Comparison of ENCODE assay signal across 8 cellular contexts in the genomic region with DNA sequence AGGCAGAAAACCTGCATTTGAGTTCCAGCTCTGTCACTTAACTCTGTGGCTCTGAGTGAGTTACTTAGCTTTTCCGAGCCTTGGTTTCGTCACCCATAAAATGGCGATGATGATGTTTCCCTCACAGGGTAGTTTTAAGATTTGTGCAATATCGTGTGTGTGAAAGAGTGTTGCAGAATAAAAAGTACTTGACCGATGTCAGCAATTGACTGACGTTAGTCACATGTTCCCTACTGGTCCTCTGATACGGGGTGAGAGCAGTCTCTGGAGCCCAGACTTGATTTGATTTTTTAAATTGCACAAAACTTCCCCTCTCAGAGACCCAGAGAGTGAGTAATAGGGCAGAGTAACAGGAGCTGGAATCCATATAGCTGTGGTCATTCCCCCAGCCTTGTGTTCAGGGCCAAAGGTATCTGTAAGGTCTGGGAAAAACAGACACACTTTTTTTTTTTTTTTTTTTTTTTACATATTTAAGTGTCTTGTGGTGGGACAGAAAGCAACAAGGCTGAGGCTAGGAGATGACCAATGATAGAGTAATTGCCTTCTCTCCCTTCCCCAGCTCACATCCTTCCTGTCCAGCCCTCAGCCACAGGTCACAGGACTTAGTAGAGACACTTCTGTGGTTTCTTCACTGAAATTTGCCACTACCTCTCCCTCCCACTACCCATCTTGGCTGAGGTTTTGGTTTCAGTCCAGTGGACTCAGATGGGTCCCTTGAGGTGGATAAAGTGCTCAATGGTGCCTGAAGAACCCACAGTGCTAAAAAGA. TPM values are rescaled to one million over a fixed set of nuclear protein-coding genes. Genes with fewer than 3 reads are reported as not detected.
DNase-seq lines count a peak whose midpoint lies in the region; ATAC-seq and TF ChIP-seq lines count a peak whose summit lies in the region.

No MANE protein-coding gene starts in this region.

- no TSS peak for BruUV-seq in A673 (replicated peaks; lab: Mats Ljungman, UMichigan)

- H3K4me3 ChIP-seq in GM06990 (replicated peaks; ENCODE audit: low read depth, low read length) (no peak overlapping the region), Karpas-422 (ENCODE audit: low read length) (no peak overlapping the region), brain microvascular endothelial cell (ENCODE audit: low read depth, low read length) (peak overlapping the region; percentile 1), muscle layer of duodenum (ENCODE audit: low read depth in 1 of 2, low read length in 2 of 2) (peak overlapping the region; percentile 25 to 34), A673 (ENCODE audit: low read depth, low read length, poor library complexity, severe bottlenecking) (no peak overlapping the region)

- in situ Hi-C loops in brain microvascular endothelial cell (cut with HindIII; ENCODE audit: low pct_ligation_motif_present, low sequenced_read_pairs) = loop anchor here (25.0 kb wide), 1 partner anchor 170 kb away; no protein-coding TSS in a partner anchor

- H3K36me3 ChIP-seq in GM06990 (ENCODE audit: control insufficient read depth, insufficient read depth, low read length) = peaks cover 9% of the 10 kb centered on the region
- H3K36me3 ChIP-seq in Karpas-422 (ENCODE audit: insufficient read depth, low read length) = peaks cover 17% of the 10 kb centered on the region
- H3K36me3 ChIP-seq in brain microvascular endothelial cell (replicated peaks) = peaks cover 33% of the 10 kb centered on the region
- peaks cover 18 to 29% of the 10 kb centered on the region in 2 donors for H3K36me3 ChIP-seq in muscle layer of duodenum (ENCODE audit: control insufficient read depth in 1 of 2, insufficient read depth in 2 of 2, low read length in 2 of 2)
- peaks cover 30% of the 10 kb centered on the region for H3K36me3 ChIP-seq in A673 (ENCODE audit: insufficient read depth, low read length, poor library complexity, severe bottlenecking)

- H3K27me3 ChIP-seq in GM06990 (replicated peaks; ENCODE audit: control insufficient read depth, insufficient read depth, low read length) (no peaks in the 10 kb centered on the region), Karpas-422 (ENCODE audit: low read length) (no peaks in the 10 kb centered on the region), brain microvascular endothelial cell (replicated peaks) (no peaks in the 10 kb centered on the region), muscle layer of duodenum (ENCODE audit: low read depth, low read length) (no peaks in the 10 kb centered on the region), A673 (replicated peaks; ENCODE audit: insufficient read depth, low read depth, low read length, poor library complexity) (no peaks in the 10 kb centered on the region)

- peak overlapping the region; percentile 9 for H3K4me2 ChIP-seq in Karpas-422 (ENCODE audit: low read depth, low read length, poor library complexity, severe bottlenecking)

- CTCF ChIA-PET in A673 (lab: Charles Lee) = no interaction called here

- H3K79me2 ChIP-seq in Karpas-422 (ENCODE audit: low read length) = no peaks in the 10 kb centered on the region

- H3K9ac ChIP-seq in Karpas-422 (ENCODE audit: low read length) = no peak overlapping the region

- H3K27ac ChIP-seq in Karpas-422 (ENCODE audit: low read length) (no peak overlapping the region), brain microvascular endothelial cell (peak overlapping the region; percentile 86), muscle layer of duodenum (ENCODE audit: low read length) (peak overlapping the region; percentile 85), A673 (ENCODE audit: low read depth, low read length, poor library complexity, severe bottlenecking) (no peak overlapping the region)

- DNase-seq in GM06990 (ENCODE audit: extremely low read depth, insufficient read length) (peak; percentile 57), Karpas-422 (peak; percentile 68), brain microvascular endothelial cell (peak; percentile 85), NCI-H128 (lab: John Stamatoyannopoulos, UW; ENCODE audit: unreplicated experiment) (no peak), T-helper 2 cell (no peak), A673 (ENCODE audit: low spot score) (no peak)

- TF ChIP-seq CTCF in GM06990 (IDR thresholded peaks at IDR 0.05; ENCODE audit: insufficient read depth, low read length, poor library complexity, severe bottlenecking) (no peak), brain microvascular endothelial cell (IDR thresholded peaks at IDR 0.05; ENCODE audit: low read depth, low read length, missing control alignments) (no peak), A673 (conservative IDR thresholded peaks at IDR 0.05; ENCODE audit: low read depth, low read length) (no peak)

- H3K4me1 ChIP-seq in Karpas-422 (ENCODE audit: low read length) (peaks cover 22% of the 10 kb centered on the region), muscle layer of duodenum (ENCODE audit: control insufficient read depth in 1 of 2, insufficient read depth in 2 of 2, low read length in 2 of 2) (no peaks in the 10 kb centered on the region), A673 (ENCODE audit: insufficient read depth, low read length, poor library complexity, severe bottlenecking) (no peaks in the 10 kb centered on the region)

- H3K9me3 ChIP-seq in Karpas-422 (ENCODE audit: low read length) (no peaks in the 10 kb centered on the region), muscle layer of duodenum (ENCODE audit: control insufficient read depth in 1 of 2, low read length in 2 of 2) (no peaks in the 10 kb centered on the region), A673 (ENCODE audit: low read depth, low read length, poor library complexity, severe bottlenecking) (no peaks in the 10 kb centered on the region)

- ATAC-seq in GM21619 (IDR thresholded peaks at IDR 0.05; ENCODE audit: unreplicated experiment) = peak; percentile 88

- no peaks in the 10 kb centered on the region for H4K20me1 ChIP-seq in Karpas-422 (ENCODE audit: insufficient read depth, low read depth, low read length)

- no peak overlapping the region for H2AFZ ChIP-seq in Karpas-422 (ENCODE audit: low read length)

- intact Hi-C loops in A673 (cut with micrococcal nuclease; ENCODE audit: unreplicated experiment) = no loop called here

- POLR2A ChIA-PET in A673 (lab: Charles Lee; ENCODE audit: low non-redundant PET) = interaction anchor here (0.7 kb wide), 1 partner anchor 125 kb away, joined by 4 read pairs; no protein-coding TSS in a partner anchor

- no peaks in the 10 kb centered on the region for H3K9me2 ChIP-seq in Karpas-422 (replicated peaks; ENCODE audit: insufficient read depth, low read length)

RNA-seq across cellular contexts. Expression of gene FCER1G, which starts 2.0 kb away (rescaled TPM):
- not detected in 2 replicates for total RNA-seq in Karpas-422 (2014; rRNA removed; shearing (Covaris generic); ENCODE audit: low replicate concordance)
- 1.2 and 1.5 TPM in 2 replicates for total RNA-seq in A673 (2021)

RNA-seq across cellular contexts. Expression of gene APOA2, which starts 6.3 kb away (rescaled TPM):
- total RNA-seq in Karpas-422 (2014; rRNA removed; shearing (Covaris generic); ENCODE audit: low replicate concordance) = not detected in 2 replicates
- total RNA-seq in A673 (2021) = not detected in 2 replicates

RNA-seq across cellular contexts. Expression of gene TOMM40L, which starts 8.7 kb away (rescaled TPM):
- total RNA-seq in Karpas-422 (2014; rRNA removed; shearing (Covaris generic); ENCODE audit: low replicate concordance) = 9.5 and 12.6 TPM in 2 replicates
- 14.0 TPM in 2 replicates for total RNA-seq in A673 (2021)

RNA-seq across cellular contexts. Expression of gene NDUFS2, which starts 15.0 kb away (rescaled TPM):
- total RNA-seq in Karpas-422 (2014; rRNA removed; shearing (Covaris generic); ENCODE audit: low replicate concordance) = 134 and 167 TPM in 2 replicates
- 123 and 133 TPM in 2 replicates for total RNA-seq in A673 (2021)

RNA-seq across cellular contexts. Expression of gene ADAMTS4, which starts 18.3 kb away (rescaled TPM):
- total RNA-seq in Karpas-422 (2014; rRNA removed; shearing (Covaris generic); ENCODE audit: low replicate concordance) = 0.15 TPM in 1 of 2 replicates, not detected in the other
- 28.6 and 31.6 TPM in 2 replicates for total RNA-seq in A673 (2021)

Comparison
In these comparisons a context has a peak if more than half of its experiments do, and no peak if none do; other contexts are left out.
1. DNase-seq: peak in GM06990 (single experiment), Karpas-422 (single experiment) and brain microvascular endothelial cell (single experiment); none in NCI-H128 (single experiment), T-helper 2 cell (0 of 5) and A673 (single experiment).
2. H3K4me3 ChIP-seq: peak in brain microvascular endothelial cell (single experiment) and muscle layer of duodenum (2 of 2); none in GM06990 (single experiment), Karpas-422 (single experiment) and A673 (single experiment).
3. H3K27ac ChIP-seq: peak in brain microvascular endothelial cell (single experiment) and muscle layer of duodenum (single experiment); none in Karpas-422 (single experiment) and A673 (single experiment).